Comparison of ENCODE assay signal across 27 cellular contexts in the genomic region with DNA sequence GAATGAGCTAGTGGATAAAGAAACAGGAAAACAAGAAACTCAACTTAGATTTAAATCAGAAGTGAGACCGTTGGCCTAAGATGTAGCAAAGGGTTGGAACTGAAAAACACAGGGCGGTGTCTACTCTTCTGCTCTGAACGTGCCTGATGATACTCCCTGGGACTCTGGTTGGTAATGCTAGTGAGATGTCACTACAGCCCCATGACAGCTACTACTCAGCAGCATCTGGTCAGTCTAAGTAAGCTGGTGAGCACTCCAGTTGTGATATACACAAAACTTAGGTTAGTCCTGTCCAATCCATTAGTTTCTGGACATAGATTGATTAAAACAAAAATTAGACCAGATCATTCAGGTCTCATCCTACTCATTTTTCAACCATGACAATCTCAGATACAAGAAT. TPM values are rescaled to one million over a fixed set of nuclear protein-coding genes. Genes with fewer than 3 reads are reported as not detected.
"Had no signal": no experiment of that assay in that cellular context is flagged by ENCODE, and none has a peak within 500 bp of the region (broad histone marks: within the 10 kb centered on the region; RNA-seq: fewer than 3 reads in every experiment).

No MANE protein-coding gene starts in this region.

- H3K9me3 Mint-ChIP-seq: memory B cell; mesothelial cell of epicardium; natural killer cell; neural crest cell; stimulated activated naive B cell treated with anti-CD40 and anti-IgM and Interleukin-4, amounts not matched to agents 10 μg/mL and 1 μg/mL and 100 μg/mL, for 72 hours; stimulated activated naive CD8-positive, alpha-beta T cell treated with anti-CD3 and anti-CD28 coated beads, Interleukin-15, amount 100 ng/mL, for 72 hours had no signal

- ATAC-seq: left lobe of liver; lower lobe of right lung; natural killer cell; right lobe of liver; stimulated activated naive B cell treated with anti-CD40 and anti-IgM and Interleukin-4, amounts not matched to agents 10 μg/mL and 1 μg/mL and 100 μg/mL, for 72 hours; stimulated activated naive CD8-positive, alpha-beta T cell treated with anti-CD3 and anti-CD28 coated beads, Interleukin-15, amount 100 ng/mL, for 72 hours; upper lobe of right lung had no signal

- H3K27me3 ChIP-seq: heart right ventricle, ovary, right lobe of liver, testis, tibial nerve, upper lobe of right lung, vagina had no signal

- FAIRE-seq: frontal cortex had no signal

- H3K4me3 ChIP-seq: dorsolateral prefrontal cortex, heart right ventricle, lower lobe of right lung, ovary, right lobe of liver, testis, tibial nerve, upper lobe of right lung, vagina had no signal

- H3K9me3 ChIP-seq: heart right ventricle, lower lobe of right lung, ovary, right lobe of liver, testis, tibial nerve, upper lobe of right lung, vagina had no signal

- H3K36me3 ChIP-seq: lower lobe of right lung, ovary, right lobe of liver, tibial nerve, upper lobe of right lung, vagina had no signal

- H3K27me3 Mint-ChIP-seq: memory B cell; stimulated activated naive CD8-positive, alpha-beta T cell treated with anti-CD3 and anti-CD28 coated beads, Interleukin-15, amount 100 ng/mL, for 72 hours had no signal

- H3K4me3 Mint-ChIP-seq: memory B cell; mesothelial cell of epicardium; natural killer cell; neural crest cell; stimulated activated naive B cell treated with anti-CD40 and anti-IgM and Interleukin-4, amounts not matched to agents 10 μg/mL and 1 μg/mL and 100 μg/mL, for 72 hours; stimulated activated naive CD8-positive, alpha-beta T cell treated with anti-CD3 and anti-CD28 coated beads, Interleukin-15, amount 100 ng/mL, for 72 hours had no signal

- H3K4me1 Mint-ChIP-seq: memory B cell; natural killer cell; neural crest cell; stimulated activated naive CD8-positive, alpha-beta T cell treated with anti-CD3 and anti-CD28 coated beads, Interleukin-15, amount 100 ng/mL, for 72 hours had no signal

- H3K27ac Mint-ChIP-seq: memory B cell; mesothelial cell of epicardium; natural killer cell; progenitor cell of endocrine pancreas; stimulated activated naive B cell treated with anti-CD40 and anti-IgM and Interleukin-4, amounts not matched to agents 10 μg/mL and 1 μg/mL and 100 μg/mL, for 72 hours; stimulated activated naive CD8-positive, alpha-beta T cell treated with anti-CD3 and anti-CD28 coated beads, Interleukin-15, amount 100 ng/mL, for 72 hours had no signal

- H3K36me3 Mint-ChIP-seq: memory B cell; mesothelial cell of epicardium; natural killer cell; stimulated activated naive B cell treated with anti-CD40 and anti-IgM and Interleukin-4, amounts not matched to agents 10 μg/mL and 1 μg/mL and 100 μg/mL, for 72 hours had no signal

- H3K27ac ChIP-seq: dorsolateral prefrontal cortex, heart right ventricle, lower lobe of right lung, ovary, right lobe of liver, testis, tibial nerve, upper lobe of right lung, vagina had no signal

- DNase-seq: cortex of kidney; dorsolateral prefrontal cortex; effector CD8-positive, alpha-beta T cell; heart right ventricle; hypothalamus; islet precursor cell; lower lobe of right lung; natural killer cell; ovary; right lobe of liver; stimulated activated CD4-positive, alpha-beta T cell treated with anti-CD3 and anti-CD28 coated beads, Interleukin-2, amount 100 ng/mL, for 24 hours; stimulated activated CD4-positive, alpha-beta T cell treated with anti-CD3 and anti-CD28 coated beads, Interleukin-4, amount 100 ng/mL, for 4 hours; stimulated activated naive B cell treated with anti-CD40 and anti-IgM and Interleukin-4, amounts not matched to agents 10 μg/mL and 1 μg/mL and 100 μg/mL, for 72 hours; stimulated activated naive CD8-positive, alpha-beta T cell treated with anti-CD3 and anti-CD28 coated beads, Interleukin-15, amount 100 ng/mL, for 72 hours; testis; upper lobe of right lung had no signal

- H3K4me1 ChIP-seq: lower lobe of right lung, testis, upper lobe of right lung, vagina had no signal

RNA-seq across cellular contexts. Expression of a gene that starts 15.4 kb away (rescaled TPM):
- total RNA-seq: frontal cortex, left lobe of liver, lower lobe of right lung, mesothelial cell of epicardium, mucosa of gallbladder, natural killer cell, neural crest cell, renal cortical epithelial cell, subcutaneous adipose tissue, tibial nerve, upper lobe of right lung, vagina had no signal
